ENCODE assay signal across 1 cellular context in the genomic region with DNA sequence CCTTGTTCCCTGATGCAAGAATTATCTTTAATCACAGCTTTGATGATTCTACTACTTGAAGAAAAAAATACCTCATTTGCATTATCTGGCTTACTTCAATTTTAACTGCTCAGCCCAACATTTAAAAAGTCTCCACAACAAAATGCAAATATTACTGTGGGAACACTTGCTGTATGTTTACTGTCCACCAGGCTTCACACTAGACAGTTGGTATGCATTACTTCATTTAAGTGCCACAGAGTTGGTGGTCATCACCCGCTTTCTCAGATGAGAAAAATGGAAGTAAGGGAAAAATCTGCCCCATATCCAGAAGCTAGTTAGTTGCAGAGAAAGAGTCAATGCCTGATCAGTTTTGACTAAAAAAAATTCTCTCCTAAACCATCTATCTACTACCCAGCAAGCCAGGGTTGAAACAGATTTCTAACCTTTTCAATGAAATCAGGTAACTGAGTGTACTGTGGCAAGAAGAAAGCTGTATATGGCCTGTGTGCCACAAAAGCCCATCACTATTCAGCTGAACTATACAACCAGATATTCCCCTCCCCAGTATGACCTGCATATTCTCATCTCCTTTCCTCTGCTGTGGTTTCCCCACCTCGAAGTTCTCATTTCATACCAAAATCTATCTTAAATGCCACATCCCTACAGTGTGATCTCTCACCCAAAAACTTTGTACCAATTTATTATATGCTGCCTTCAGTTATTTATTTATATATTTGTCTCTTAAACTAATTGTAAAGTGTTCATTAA.
TF ChIP-seq lines count a peak whose summit lies in the region.

No MANE protein-coding gene starts in this region.

TF ChIP-seq in K562, 482 proteins besides CTCF, POLR2A, EP300 and RAD21 (continued from another document):
- peak; percentile 19 for TF ChIP-seq RBM22 (IDR thresholded peaks at IDR 0.05; ENCODE audit: low read depth, low read length, poor library complexity, severe bottlenecking)
